Comparison of ENCODE assay signal across 8 cellular contexts in genomic region chr11:64247729-64248531, GRCh38. TPM values are rescaled to one million over a fixed set of nuclear protein-coding genes. Genes with fewer than 3 reads are reported as not detected.
DNase-seq lines count a peak whose midpoint lies in the region; ATAC-seq and TF ChIP-seq lines count a peak whose summit lies in the region.

No MANE protein-coding gene starts in this region.

- ATAC-seq in HG02623 (IDR thresholded peaks at IDR 0.05; ENCODE audit: unreplicated experiment) (no peak), esophagus mucosa (no peak)

- DNase-seq in CD14-positive monocyte (ENCODE audit: low spot score), result no peak
- peak; percentile 67 for DNase-seq in NCI-H526 treated with DMSO at 0.1 percent for 48 hours (lab: John Stamatoyannopoulos, UW)
- no peak for DNase-seq in endodermal cell
- no peak for DNase-seq in activated gamma-delta T cell treated with Interleukin-2 at 50 U/mL for 16 hours
- no peak for DNase-seq in NOMO-1 treated with dmso at 0.1 percent for 144 hours (lab: John Stamatoyannopoulos, UW; ENCODE audit: unreplicated experiment)

- no peaks in the 10 kb centered on the region for H3K27me3 ChIP-seq in endodermal cell (ENCODE audit: control insufficient read depth, insufficient read depth, low read length, poor library complexity, severe bottlenecking)

- no peak overlapping the region for H3K9ac ChIP-seq in endodermal cell (ENCODE audit: extremely low read depth, low read length, poor library complexity, severe bottlenecking)

- H3K4me3 Mint-ChIP-seq in CD14-positive monocyte, result peak overlapping the region; percentile 61 to 83
- H3K4me3 Mint-ChIP-seq in endodermal cell, result peak overlapping the region; percentile 86
- H3K4me3 Mint-ChIP-seq in nephron, result peak overlapping the region; percentile 88 to 93 (median 89)

- H3K9me3 ChIP-seq in endodermal cell (ENCODE audit: control insufficient read depth, low read length), result no peaks in the 10 kb centered on the region

- H3K4me1 ChIP-seq in endodermal cell (ENCODE audit: control insufficient read depth, insufficient read depth, low read length), result peaks cover 15% of the 10 kb centered on the region

- peaks cover 3 to 10% (median 7%) of the 10 kb centered on the region in 3 donors for H3K27me3 Mint-ChIP-seq in CD14-positive monocyte (ENCODE audit: low read depth in 3 of 3)
- no peaks in the 10 kb centered on the region for H3K27me3 Mint-ChIP-seq in endodermal cell (ENCODE audit: insufficient read depth)
- H3K27me3 Mint-ChIP-seq in nephron (ENCODE audit: low read depth), result no peaks in the 10 kb centered on the region

- intact Hi-C loops in CD14-positive monocyte (cut with micrococcal nuclease), result no loop called here

- H3K9me3 Mint-ChIP-seq in CD14-positive monocyte, result no peaks in the 10 kb centered on the region
- H3K9me3 Mint-ChIP-seq in endodermal cell, result no peaks in the 10 kb centered on the region
- no peaks in the 10 kb centered on the region for H3K9me3 Mint-ChIP-seq in nephron

- H3K4me3 ChIP-seq in endodermal cell (ENCODE audit: low read length), result peak overlapping the region; percentile 97

- no peak for TF ChIP-seq CTCF in CD14-positive monocyte (IDR thresholded peaks at IDR 0.05)
- no peak for TF ChIP-seq CTCF in endodermal cell (conservative IDR thresholded peaks at IDR 0.05)
- no peak for TF ChIP-seq CTCF in nephron (IDR thresholded peaks at IDR 0.05; ENCODE audit: unreplicated experiment in 3 of 3)

- peak overlapping the region in 2 of 7 donors; percentile 11 to 76 for H3K27ac Mint-ChIP-seq in CD14-positive monocyte
- H3K27ac Mint-ChIP-seq in endodermal cell, result peak overlapping the region; percentile 88
- peak overlapping the region; percentile 88 to 94 (median 92) for H3K27ac Mint-ChIP-seq in nephron

- H3K4me1 Mint-ChIP-seq in CD14-positive monocyte (peaks cover 48% of the 10 kb centered on the region), endodermal cell (peaks cover 24% of the 10 kb centered on the region), nephron (peaks cover 27% of the 10 kb centered on the region)

- WGBS in endodermal cell (ENCODE audit: insufficient coverage in 1 of 2, insufficient read length in 1 of 2), 2 experiments, result 37 to 45% methylated on average over 23 to 31 of the region's 31 CpGs

- H3K36me3 Mint-ChIP-seq in CD14-positive monocyte (peaks cover 13 to 14% of the 10 kb centered on the region in 2 donors), endodermal cell (ENCODE audit: low read depth) (peaks cover 13% of the 10 kb centered on the region), nephron (ENCODE audit: low read depth) (peaks cover 6% of the 10 kb centered on the region)

- peaks cover 16% of the 10 kb centered on the region for H3K36me3 ChIP-seq in endodermal cell (ENCODE audit: control insufficient read depth, insufficient read depth, low read length)

- no peak overlapping the region for H3K27ac ChIP-seq in endodermal cell (ENCODE audit: low read depth, low read length)

RNA-seq across cellular contexts. Expression of gene PPP1R14B, which starts 1.2 kb away (rescaled TPM):
- polyA plus RNA-seq in CD14-positive monocyte, result 10 to 100 TPM; 11.7 to 34.2 TPM
- 100 to 1,000 TPM; 228 to 265 TPM for total RNA-seq in endodermal cell
- 236 TPM for polyA plus RNA-seq in endodermal cell (2013, experiment 1 of 2)
- polyA plus RNA-seq in endodermal cell (2013, experiment 2 of 2), result 235 TPM
- total RNA-seq in esophagus mucosa, result 265 TPM

RNA-seq across cellular contexts. Expression of gene PLCB3, which starts 3.4 kb away (rescaled TPM):
- 1 to 10 TPM; 1.1 to 1.4 TPM for polyA plus RNA-seq in CD14-positive monocyte
- 10 to 100 TPM; 75.0 to 83.2 TPM for total RNA-seq in endodermal cell
- 31.0 TPM for polyA plus RNA-seq in endodermal cell (2013, experiment 1 of 2)
- polyA plus RNA-seq in endodermal cell (2013, experiment 2 of 2), result 28.3 TPM
- 43.9 TPM for total RNA-seq in esophagus mucosa

RNA-seq across cellular contexts. Expression of gene FKBP2, which starts 7.0 kb away (rescaled TPM):
- 10 to 100 TPM; 71.1 to 80.7 TPM for polyA plus RNA-seq in CD14-positive monocyte
- total RNA-seq in endodermal cell, result 10 to 100 TPM; 44.6 to 53.7 TPM
- 64.6 TPM for polyA plus RNA-seq in endodermal cell (2013, experiment 1 of 2)
- polyA plus RNA-seq in endodermal cell (2013, experiment 2 of 2), result 54.0 TPM
- total RNA-seq in esophagus mucosa, result 40.7 TPM

RNA-seq across cellular contexts. Expression of gene VEGFB, which starts 13.5 kb away (rescaled TPM):
- polyA plus RNA-seq in CD14-positive monocyte, result under 1 TPM in 1 of 2 donors, not detected in 1; 0.40 TPM
- total RNA-seq in endodermal cell (10 to 100 TPM; 58.9 to 78.4 TPM), esophagus mucosa (45.2 TPM)
- polyA plus RNA-seq in endodermal cell (2013, experiment 1 of 2), result 54.9 TPM
- polyA plus RNA-seq in endodermal cell (2013, experiment 2 of 2), result 58.4 TPM

RNA-seq across cellular contexts. Expression of gene DNAJC4, which starts 17.6 kb away (rescaled TPM):
- 10 to 100 TPM; 25.5 to 32.5 TPM for polyA plus RNA-seq in CD14-positive monocyte
- total RNA-seq in endodermal cell (10 to 100 TPM; 20.3 to 22.9 TPM), esophagus mucosa (16.7 TPM)
- polyA plus RNA-seq in endodermal cell (2013, experiment 1 of 2), result 47.3 TPM
- polyA plus RNA-seq in endodermal cell (2013, experiment 2 of 2), result 47.4 TPM
